In genomic region chr13:96428904-96429303, GRCh38 we compare ENCODE assay signal across 34 cellular contexts.
"Had no signal": no experiment of that assay in that cellular context is flagged by ENCODE, and none has a peak within 500 bp of the region (broad histone marks: within the 10 kb centered on the region; RNA-seq: fewer than 3 reads in every experiment).

No MANE protein-coding gene starts in this region.

- H3K4me2 ChIP-seq: KMS-11 had no signal

- H3K9me3 ChIP-seq: adrenal gland, Peyer's patch had no signal

- H3K27me3 ChIP-seq: adrenal gland, Peyer's patch had no signal

- ATAC-seq: activated naive CD4-positive, alpha-beta T cell treated with anti-CD3 and anti-CD28 coated beads, Interleukin-2, amount 50 U/mL, for 72 hours; activated T-cell treated with anti-CD3 and anti-CD28 coated beads, Interleukin-2, amount 50 U/mL, for 4 hours; Right ventricle myocardium inferior; SK-N-SH treated with all-trans-retinoic acid at 6 μM for 48 hours had no signal

- H3K4me3 ChIP-seq: adrenal gland, Peyer's patch had no signal

- DNase-seq: activated B cell treated with CpG ODN at 0.5 μM for 24 hours; activated CD4-positive, alpha-beta memory T cell treated with anti-CD3 and anti-CD28 coated beads for 36 hours; activated CD4-positive, alpha-beta T cell treated with anti-CD3 and anti-CD28 coated beads for 4 hours; activated CD4-positive, alpha-beta T cell treated with anti-CD3 and anti-CD28 coated beads, Interleukin-2, amount 50 U/mL, for 1 hour; activated CD4-positive, CD25-positive, alpha-beta regulatory T cell treated with anti-CD3 and anti-CD28 coated beads, Interleukin-2, amount 50 U/mL, for 72 hours; activated CD8-positive, alpha-beta memory T cell treated with anti-CD3 and anti-CD28 coated beads, Interleukin-2, amount 50 U/mL, for 4 hours; activated gamma-delta T cell treated with Interleukin-2 at 50 U/mL for 16 hours; activated naive CD4-positive, alpha-beta T cell treated with anti-CD3 and anti-CD28 coated beads for 36 hours; activated T-cell treated with anti-CD3 and anti-CD28 coated beads for 4 hours; activated T-cell treated with anti-CD3 and anti-CD28 coated beads, Interleukin-2, amount 50 U/mL, for 4 hours; adrenal gland; caudate nucleus; cerebellar nuclear complex; MM.1S; MV-4-11; NCI-H1092; NCI-H1436 treated with DMSO at 0.1 percent for 48 hours; NCI-H1694 treated with DMSO at 0.1 percent for 48 hours; NCI-H2029; NCI-H345; NCI-H526 treated with DMSO at 0.1 percent for 48 hours; NCI-H774; Peyer's patch; SIG-M5; SW 1271; T-helper 1 cell; T-helper 2 cell; T-helper 9 cell had no signal

- H3K27ac ChIP-seq: adrenal gland, KMS-11, Peyer's patch, RWPE1, VCaP had no signal

- H3K36me3 ChIP-seq: adrenal gland, Peyer's patch had no signal

- H3K4me1 ChIP-seq: adrenal gland, Peyer's patch had no signal
